29 cellular contexts compared by ENCODE assay signal in the genomic region with DNA sequence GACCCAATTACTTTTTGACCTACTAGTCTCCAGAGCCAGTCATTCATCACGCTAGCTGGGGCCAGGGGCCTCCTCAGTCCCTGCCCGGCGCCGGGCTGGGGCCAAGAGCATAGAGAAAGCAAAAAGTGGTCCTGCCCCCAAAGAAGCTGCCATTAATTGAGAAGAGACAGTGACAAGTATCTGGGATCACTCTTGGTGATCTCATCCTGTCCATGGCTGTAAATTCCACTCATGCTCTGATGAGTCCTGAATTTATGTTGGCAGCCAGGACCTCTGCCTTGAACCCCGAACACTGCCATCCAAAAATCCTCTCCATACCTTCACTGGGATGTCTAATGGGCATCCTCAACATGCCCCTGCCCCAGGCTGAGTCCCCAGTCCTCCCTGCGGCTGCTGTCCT. TPM values are rescaled to one million over a fixed set of nuclear protein-coding genes. Genes with fewer than 3 reads are reported as not detected.
DNase-seq lines count a peak whose midpoint lies in the region; ATAC-seq and TF ChIP-seq lines count a peak whose summit lies in the region.
"Had no signal": no experiment of that assay in that cellular context is flagged by ENCODE, and none has a peak within 500 bp of the region (broad histone marks: within the 10 kb centered on the region; RNA-seq: fewer than 3 reads in every experiment).

No MANE protein-coding gene starts in this region.

- ATAC-seq in SK-N-SH treated with all-trans-retinoic acid at 6 μM for 48 hours (peak; percentile 6), GM18861 (IDR thresholded peaks at IDR 0.05; ENCODE audit: unreplicated experiment) (no peak)
- ATAC-seq: GM23338; stimulated activated naive CD8-positive, alpha-beta T cell treated with anti-CD3 and anti-CD28 coated beads, Interleukin-15, amount 100 ng/mL, for 72 hours; T-helper 17 cell had no signal

- H3K36me3 ChIP-seq in breast epithelium: no peaks in the 10 kb centered on the region
- H3K36me3 ChIP-seq in SJCRH30: no peaks in the 10 kb centered on the region
- H3K36me3 ChIP-seq: esophagus muscularis mucosa, ovary, right atrium auricular region, upper lobe of left lung had no signal

- TF ChIP-seq CTCF in MCF 10A (IDR thresholded peaks at IDR 0.05; ENCODE audit: unreplicated experiment) (no peak), breast epithelium (IDR thresholded peaks at IDR 0.05) (no peak), type B pancreatic cell (conservative IDR thresholded peaks at IDR 0.05) (no peak)

- intact Hi-C loops in MCF 10A (cut with micrococcal nuclease): no loop called here
- intact Hi-C loops in breast epithelium (cut with DNase I; ENCODE audit: low total_unique reads): no loop called here

- TF ChIP-seq POLR2A in breast epithelium (IDR thresholded peaks at IDR 0.05): no peak

- H3K27ac ChIP-seq in breast epithelium: no peak overlapping the region
- H3K27ac ChIP-seq in SJCRH30: no peak overlapping the region
- H3K27ac ChIP-seq: 22Rv1, esophagus muscularis mucosa, ovary, right atrium auricular region, VCaP had no signal

- POLR2A ChIA-PET in MCF 10A (lab: Yijun Ruan, JAX): interaction anchor here (0.6 to 0.8 kb wide), 2 partner anchors 105 to 307 kb away, joined by 3 read pairs; no protein-coding TSS in a partner anchor

- CTCF ChIA-PET in MCF 10A (lab: Yijun Ruan, JAX): no interaction called here

- no peaks in the 10 kb centered on the region for H3K36me3 Mint-ChIP-seq in MCF 10A (ENCODE audit: insufficient read depth, unreplicated experiment)
- H3K36me3 Mint-ChIP-seq in type B pancreatic cell: no peaks in the 10 kb centered on the region
- H3K36me3 Mint-ChIP-seq: activated naive CD8-positive, alpha-beta T cell treated with anti-CD3 and anti-CD28 coated beads, Interleukin-2, amount 10 ng/mL, durations not matched to agents 7 days and 5 days had no signal

- no peak overlapping the region for H3K4me3 ChIP-seq in breast epithelium
- H3K4me3 ChIP-seq in SJCRH30: no peak overlapping the region
- H3K4me3 ChIP-seq: esophagus muscularis mucosa, GM23338, ovary, right atrium auricular region, upper lobe of left lung had no signal

- H3K4me1 ChIP-seq in breast epithelium (no peaks in the 10 kb centered on the region), SJCRH30 (peaks cover 23% of the 10 kb centered on the region)
- H3K4me1 ChIP-seq: esophagus muscularis mucosa, right atrium auricular region had no signal

- BruUV-seq in MCF 10A (replicated peaks; lab: Mats Ljungman, UMichigan): no TSS peak

- no peaks in the 10 kb centered on the region for H3K27me3 Mint-ChIP-seq in MCF 10A (ENCODE audit: insufficient read depth, unreplicated experiment)
- peaks cover 35% of the 10 kb centered on the region for H3K27me3 Mint-ChIP-seq in type B pancreatic cell
- H3K27me3 Mint-ChIP-seq: activated naive CD8-positive, alpha-beta T cell treated with anti-CD3 and anti-CD28 coated beads, Interleukin-2, amount 10 ng/mL, durations not matched to agents 7 days and 5 days had no signal

- H3K4me3 Mint-ChIP-seq in MCF 10A (ENCODE audit: unreplicated experiment) (peak overlapping the region; percentile 73), type B pancreatic cell (no peak overlapping the region)
- H3K4me3 Mint-ChIP-seq: activated naive CD8-positive, alpha-beta T cell treated with anti-CD3 and anti-CD28 coated beads, Interleukin-2, amount 10 ng/mL, durations not matched to agents 7 days and 5 days; B cell; GM23338; stimulated activated naive CD8-positive, alpha-beta T cell treated with anti-CD3 and anti-CD28 coated beads, Interleukin-15, amount 100 ng/mL, for 72 hours; T-helper 17 cell had no signal

- H3K27ac Mint-ChIP-seq in MCF 10A (ENCODE audit: low read depth, unreplicated experiment): peak overlapping the region; percentile 92
- peak overlapping the region; percentile 69 for H3K27ac Mint-ChIP-seq in type B pancreatic cell
- H3K27ac Mint-ChIP-seq: activated naive CD8-positive, alpha-beta T cell treated with anti-CD3 and anti-CD28 coated beads, Interleukin-2, amount 10 ng/mL, durations not matched to agents 7 days and 5 days; activated T-helper 2 cell treated with anti-CD3 and anti-CD28 coated beads, Interferon-gamma antibody, Interleukin-2, Interleukin-4, amounts not matched to agents 10 μg/mL and 5 μg/mL and 100 μg/mL, durations not matched to agents 14 hours and 24 hours and 36 hours; B cell; T-helper 17 cell had no signal

- DNase-seq in MCF 10A (ENCODE audit: unreplicated experiment) (no peak), breast epithelium (ENCODE audit: low spot score in 2 of 2) (no peak), left kidney (ENCODE audit: low read depth, low spot score) (peak; percentile 69), type B pancreatic cell (ENCODE audit: extremely low spot score, unreplicated experiment) (no peak), SJCRH30 (no peak), NCI-H82 treated with DMSO at 0.1 percent for 48 hours (lab: John Stamatoyannopoulos, UW; ENCODE audit: unreplicated experiment) (no peak)
- DNase-seq: activated CD4-positive, alpha-beta T cell treated with anti-CD3 and anti-CD28 coated beads, Interleukin-2, amount 50 U/mL, for 1 hour; activated naive CD8-positive, alpha-beta T cell treated with anti-CD3 and anti-CD28 coated beads, Interleukin-2, amount 10 ng/mL, durations not matched to agents 7 days and 5 days; DND-41; effector memory CD4-positive, alpha-beta T cell; KBM-7; kidney; NCI-H187; ovary; SHP77; stimulated activated naive CD8-positive, alpha-beta T cell treated with anti-CD3 and anti-CD28 coated beads, Interleukin-15, amount 100 ng/mL, for 72 hours; T-helper 17 cell had no signal

- H3K4me1 Mint-ChIP-seq in MCF 10A (ENCODE audit: insufficient read depth, unreplicated experiment) (peaks cover 28% of the 10 kb centered on the region), type B pancreatic cell (ENCODE audit: unreplicated experiment) (peaks cover 61% of the 10 kb centered on the region)
- H3K4me1 Mint-ChIP-seq: activated naive CD8-positive, alpha-beta T cell treated with anti-CD3 and anti-CD28 coated beads, Interleukin-2, amount 10 ng/mL, durations not matched to agents 7 days and 5 days; B cell; stimulated activated naive CD8-positive, alpha-beta T cell treated with anti-CD3 and anti-CD28 coated beads, Interleukin-15, amount 100 ng/mL, for 72 hours; T-helper 17 cell had no signal

- H3K9me3 ChIP-seq in breast epithelium (no peaks in the 10 kb centered on the region), SJCRH30 (replicated peaks) (no peaks in the 10 kb centered on the region)
- H3K9me3 ChIP-seq: esophagus muscularis mucosa, ovary, right atrium auricular region, upper lobe of left lung had no signal

- H3K27me3 ChIP-seq in breast epithelium (peaks cover 0 to 20% of the 10 kb centered on the region in 2 donors), SJCRH30 (no peaks in the 10 kb centered on the region)
- H3K27me3 ChIP-seq: ovary, right atrium auricular region, upper lobe of left lung had no signal

- H3K9me3 Mint-ChIP-seq in MCF 10A (ENCODE audit: unreplicated experiment) (no peaks in the 10 kb centered on the region), type B pancreatic cell (no peaks in the 10 kb centered on the region)
- H3K9me3 Mint-ChIP-seq: activated naive CD8-positive, alpha-beta T cell treated with anti-CD3 and anti-CD28 coated beads, Interleukin-2, amount 10 ng/mL, durations not matched to agents 7 days and 5 days; activated T-helper 2 cell treated with anti-CD3 and anti-CD28 coated beads, Interferon-gamma antibody, Interleukin-2, Interleukin-4, amounts not matched to agents 10 μg/mL and 5 μg/mL and 100 μg/mL, durations not matched to agents 14 hours and 24 hours and 36 hours; GM23338; stimulated activated naive CD8-positive, alpha-beta T cell treated with anti-CD3 and anti-CD28 coated beads, Interleukin-15, amount 100 ng/mL, for 72 hours had no signal

TF ChIP-seq in SK-N-SH treated with all-trans-retinoic acid at 6 μM for 48 hours, 23 proteins besides CTCF, POLR2A, EP300 and RAD21:
- peak; percentile 46; the same call in 1 of the 2 replicates for TF ChIP-seq ISL1 (CRISPR knock-in tag; IDR thresholded peaks at IDR 0.05)
- TF ChIP-seq RARB (CRISPR knock-in tag; IDR thresholded peaks at IDR 0.05): no peak
- TF ChIP-seq, protein P1, sequence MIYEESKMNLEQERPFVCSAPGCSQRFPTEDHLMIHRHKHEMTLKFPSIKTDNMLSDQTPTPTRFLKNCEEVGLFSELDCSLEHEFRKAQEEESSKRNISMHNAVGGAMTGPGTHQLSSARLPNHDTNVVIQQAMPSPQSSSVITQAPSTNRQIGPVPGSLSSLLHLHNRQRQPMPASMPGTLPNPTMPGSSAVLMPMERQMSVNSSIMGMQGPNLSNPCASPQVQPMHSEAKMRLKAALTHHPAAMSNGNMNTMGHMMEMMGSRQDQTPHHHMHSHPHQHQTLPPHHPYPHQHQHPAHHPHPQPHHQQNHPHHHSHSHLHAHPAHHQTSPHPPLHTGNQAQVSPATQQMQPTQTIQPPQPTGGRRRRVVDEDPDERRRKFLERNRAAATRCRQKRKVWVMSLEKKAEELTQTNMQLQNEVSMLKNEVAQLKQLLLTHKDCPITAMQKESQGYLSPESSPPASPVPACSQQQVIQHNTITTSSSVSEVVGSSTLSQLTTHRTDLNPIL (CRISPR knock-in tag; IDR thresholded peaks at IDR 0.05; ENCODE audit: low read depth): peak; percentile 58; the same call in 1 of the 2 replicates

RNA-seq across cellular contexts. Expression of a gene that starts 34.4 kb away (rescaled TPM):
- total RNA-seq in MCF 10A (2022) (not detected in 2 replicates), breast epithelium (1 to 10 TPM in 2 of 3 donors, not detected in 1; 1.2 to 5.2 TPM), type B pancreatic cell (ENCODE audit: low replicate concordance) (149 and 405 TPM in 2 replicates)
- 0.20 and 0.28 TPM in 2 replicates for total RNA-seq in SJCRH30 (2014; rRNA removed; shearing (Covaris generic))
- total RNA-seq: activated naive CD8-positive, alpha-beta T cell treated with anti-CD3 and anti-CD28 coated beads, Interleukin-2, amount 10 ng/mL, durations not matched to agents 7 days and 5 days; activated T-helper 2 cell treated with anti-CD3 and anti-CD28 coated beads, Interferon-gamma antibody, Interleukin-2, Interleukin-4, amounts not matched to agents 10 μg/mL and 5 μg/mL and 100 μg/mL, durations not matched to agents 14 hours and 24 hours and 36 hours; B cell; frontal cortex; kidney; lung microvascular endothelial cell; right atrium auricular region had no signal

Comparison
In these comparisons a context has a peak if more than half of its experiments do, and no peak if none do; other contexts are left out.
1. RNA of a gene that starts 34.4 kb away (total RNA-seq): 149 to 405 TPM in type B pancreatic cell; 1.2 to 5.2 TPM in breast epithelium, 0.20 to 0.28 TPM in SJCRH30 and not detected in MCF 10A; every median in the first group is over 10 times any median in the second.